Comparison of ENCODE assay signal across 16 cellular contexts in genomic region chr6:90146914-90147668, GRCh38.
DNase-seq lines count a peak whose midpoint lies in the region; ATAC-seq lines count a peak whose summit lies in the region.
"Had no signal": no experiment of that assay in that cellular context is flagged by ENCODE, and none has a peak within 500 bp of the region (broad histone marks: within the 10 kb centered on the region; RNA-seq: fewer than 3 reads in every experiment).

No MANE protein-coding gene starts in this region.

- H3K9me3 Mint-ChIP-seq in activated T-cell treated with anti-CD3 and anti-CD28 coated beads, Interleukin-2, amount 50 U/mL, for 72 hours: no peaks in the 10 kb centered on the region
- no peaks in the 10 kb centered on the region for H3K9me3 Mint-ChIP-seq in activated naive CD8-positive, alpha-beta T cell (ENCODE audit: low read depth)
- H3K9me3 Mint-ChIP-seq in stimulated activated memory B cell treated with anti-CD40 and anti-IgM and Interleukin-4, amounts not matched to agents 10 μg/mL and 1 μg/mL and 100 μg/mL, for 72 hours: peaks cover 3% of the 10 kb centered on the region
- H3K9me3 Mint-ChIP-seq: natural killer cell had no signal

- peak overlapping the region; percentile 69 for H3K27ac Mint-ChIP-seq in activated T-cell treated with anti-CD3 and anti-CD28 coated beads, Interleukin-2, amount 50 U/mL, for 72 hours
- peak overlapping the region; percentile 98 for H3K27ac Mint-ChIP-seq in activated naive CD8-positive, alpha-beta T cell
- peak overlapping the region; percentile 61 for H3K27ac Mint-ChIP-seq in stimulated activated memory B cell treated with anti-CD40 and anti-IgM and Interleukin-4, amounts not matched to agents 10 μg/mL and 1 μg/mL and 100 μg/mL, for 72 hours
- H3K27ac Mint-ChIP-seq: natural killer cell had no signal

- peak overlapping the region; percentile 40 to 46 for H3K4me3 Mint-ChIP-seq in activated T-cell treated with anti-CD3 and anti-CD28 coated beads, Interleukin-2, amount 50 U/mL, for 72 hours
- H3K4me3 Mint-ChIP-seq in activated naive CD8-positive, alpha-beta T cell: peak overlapping the region; percentile 52
- H3K4me3 Mint-ChIP-seq in stimulated activated memory B cell treated with anti-CD40 and anti-IgM and Interleukin-4, amounts not matched to agents 10 μg/mL and 1 μg/mL and 100 μg/mL, for 72 hours: peak overlapping the region; percentile 72
- H3K4me3 Mint-ChIP-seq: natural killer cell had no signal

- no peak for DNase-seq in activated T-cell treated with anti-CD3 and anti-CD28 coated beads, Interleukin-2, amount 50 U/mL, for 72 hours
- DNase-seq in activated T-cell treated with anti-CD3 and anti-CD28 coated beads for 4 hours: no peak
- DNase-seq in NOMO-1 (lab: John Stamatoyannopoulos, UW; ENCODE audit: unreplicated experiment in 2 of 2): peak; percentile 88 to 95
- DNase-seq in ACHN: no peak
- DNase-seq: activated naive CD4-positive, alpha-beta T cell; Calu3; erythroblast; lower lobe of right lung; natural killer cell; NCI-H1694 treated with DMSO at 0.1 percent for 48 hours; NCI-H446 had no signal

- H3K4me1 Mint-ChIP-seq in activated T-cell treated with anti-CD3 and anti-CD28 coated beads, Interleukin-2, amount 50 U/mL, for 72 hours (ENCODE audit: low read depth): peaks cover 92% of the 10 kb centered on the region
- H3K4me1 Mint-ChIP-seq in activated naive CD8-positive, alpha-beta T cell (ENCODE audit: low read depth): peaks cover 94% of the 10 kb centered on the region
- H3K4me1 Mint-ChIP-seq in stimulated activated memory B cell treated with anti-CD40 and anti-IgM and Interleukin-4, amounts not matched to agents 10 μg/mL and 1 μg/mL and 100 μg/mL, for 72 hours: peaks cover 68% of the 10 kb centered on the region

- H3K36me3 Mint-ChIP-seq in activated T-cell treated with anti-CD3 and anti-CD28 coated beads, Interleukin-2, amount 50 U/mL, for 72 hours (ENCODE audit: insufficient read depth in 2 of 2): no peaks in the 10 kb centered on the region
- H3K36me3 Mint-ChIP-seq in activated naive CD8-positive, alpha-beta T cell: peaks cover 35% of the 10 kb centered on the region
- peaks cover 8% of the 10 kb centered on the region for H3K36me3 Mint-ChIP-seq in stimulated activated memory B cell treated with anti-CD40 and anti-IgM and Interleukin-4, amounts not matched to agents 10 μg/mL and 1 μg/mL and 100 μg/mL, for 72 hours
- H3K36me3 Mint-ChIP-seq: natural killer cell had no signal

- in situ Hi-C loops in ACHN (cut with HindIII; ENCODE audit: low pct_ligation_motif_present, low pct_unique_long_range_greater_than_20kb, low sequenced_read_pairs): no loop called here

- ATAC-seq in activated T-cell treated with anti-CD3 and anti-CD28 coated beads, Interleukin-2, amount 50 U/mL, for 72 hours (replicated peaks in 1 of 2): no peak
- no peak for ATAC-seq in stimulated activated memory B cell treated with anti-CD40 and anti-IgM and Interleukin-4, amounts not matched to agents 10 μg/mL and 1 μg/mL and 100 μg/mL, for 72 hours
- ATAC-seq in GM21515 (IDR thresholded peaks at IDR 0.05; ENCODE audit: unreplicated experiment) (no peak), GM21447 (IDR thresholded peaks at IDR 0.05; ENCODE audit: unreplicated experiment) (no peak)
- ATAC-seq: activated CD4-positive, CD25-positive, alpha-beta regulatory T cell treated with anti-CD3 and anti-CD28 coated beads, Interleukin-2, amount 50 U/mL, for 24 hours; lower lobe of right lung; natural killer cell had no signal

- no peaks in the 10 kb centered on the region for H3K27me3 Mint-ChIP-seq in activated T-cell treated with anti-CD3 and anti-CD28 coated beads, Interleukin-2, amount 50 U/mL, for 72 hours (ENCODE audit: low read depth)
- H3K27me3 Mint-ChIP-seq in activated naive CD8-positive, alpha-beta T cell: no peaks in the 10 kb centered on the region
- no peaks in the 10 kb centered on the region for H3K27me3 Mint-ChIP-seq in stimulated activated memory B cell treated with anti-CD40 and anti-IgM and Interleukin-4, amounts not matched to agents 10 μg/mL and 1 μg/mL and 100 μg/mL, for 72 hours

Comparison
In these comparisons a context has a peak if more than half of its experiments do, and no peak if none do; other contexts are left out.
1. DNase-seq: peak in NOMO-1 (2 of 2); none in activated T-cell treated with anti-CD3 and anti-CD28 coated beads, Interleukin-2, amount 50 U/mL, for 72 hours (0 of 2), activated T-cell treated with anti-CD3 and anti-CD28 coated beads for 4 hours (single experiment) and ACHN (single experiment).
2. Peak in every context shown above with its lines, with median percentiles within 50 percentile points of each other: H3K27ac Mint-ChIP-seq and H3K4me3 Mint-ChIP-seq.